In genomic region chr11:109554951-109555350, GRCh38 we compare ENCODE assay signal across 26 cellular contexts.
DNase-seq lines count a peak whose midpoint lies in the region; FAIRE-seq and TF ChIP-seq lines count a peak whose summit lies in the region.
"Had no signal": no experiment of that assay in that cellular context is flagged by ENCODE, and none has a peak within 500 bp of the region (broad histone marks: within the 10 kb centered on the region; RNA-seq: fewer than 3 reads in every experiment).

No MANE protein-coding gene starts in this region.

- H3K4me3 ChIP-seq in bronchial epithelial cell (ENCODE audit: low read depth, low read length) = no peak overlapping the region
- H3K4me3 ChIP-seq in fibroblast of villous mesenchyme (ENCODE audit: low read depth, low read length) = no peak overlapping the region
- H3K4me3 ChIP-seq: BLaER1 had no signal

- no peak for TF ChIP-seq CTCF in bronchial epithelial cell (IDR thresholded peaks at IDR 0.05; ENCODE audit: insufficient read depth, low read length, severe bottlenecking)
- TF ChIP-seq CTCF in fibroblast of villous mesenchyme (IDR thresholded peaks at IDR 0.05; ENCODE audit: insufficient read depth, low read depth, low read length) = no peak
- no peak for TF ChIP-seq CTCF in GM10248 (IDR thresholded peaks at IDR 0.05; ENCODE audit: control extremely low read depth, extremely low read depth, low read depth, missing control alignments)

- no peaks in the 10 kb centered on the region for H3K36me3 ChIP-seq in bronchial epithelial cell (ENCODE audit: control insufficient read depth, insufficient read depth, low read length)
- H3K36me3 ChIP-seq: BE2C, BLaER1 had no signal

- peak; percentile 58 for DNase-seq in NCI-H226
- peak; percentile 15 for DNase-seq in bronchial epithelial cell (ENCODE audit: low read depth)
- DNase-seq in fibroblast of villous mesenchyme (ENCODE audit: low read depth) = peak; percentile 20
- no peak for DNase-seq in SKM-1 treated with dmso at 0.1 percent for 144 hours (lab: John Stamatoyannopoulos, UW; ENCODE audit: unreplicated experiment)
- no peak for DNase-seq in GM10248 (ENCODE audit: extremely low spot score)
- no peak for DNase-seq in stimulated activated CD4-positive, alpha-beta T cell treated with anti-CD3 and anti-CD28 coated beads, Interleukin-15, amount 100 ng/mL, for 24 hours
- no peak for DNase-seq in occipital lobe (lab: John Stamatoyannopoulos, UW)
- DNase-seq: 8988T; ACHN; BE2C; C1 segment of cervical spinal cord; CD4-positive, alpha-beta memory T cell; CD4-positive, CD25-positive, alpha-beta regulatory T cell; CD8-positive, alpha-beta memory T cell; COR-L47; DMS 273 treated with DMSO at 0.1 percent for 48 hours; DMS153; DMS53; DMS79; DND-41; EL; GDM1 had no signal

- FAIRE-seq in bronchial epithelial cell (lab: Jason Lieb, UNC) = no peak
- FAIRE-seq: A204.1, GM12891, GM19239 had no signal

- POLR2A ChIA-PET in GM10248 (lab: Yijun Ruan, JAX) = no interaction called here

- CTCF ChIA-PET in GM10248 (lab: Yijun Ruan, JAX) = no interaction called here

- H3K27me3 ChIP-seq in bronchial epithelial cell (ENCODE audit: control insufficient read depth, insufficient read depth, low read length) = no peaks in the 10 kb centered on the region
- H3K27me3 ChIP-seq: BE2C, BLaER1 had no signal

Comparison
In these comparisons a context has a peak if more than half of its experiments do, and no peak if none do; other contexts are left out.
1. DNase-seq: peak in NCI-H226 (single experiment), bronchial epithelial cell (single experiment) and fibroblast of villous mesenchyme (single experiment); none in SKM-1 treated with dmso at 0.1 percent for 144 hours (single experiment), GM10248 (single experiment), stimulated activated CD4-positive, alpha-beta T cell treated with anti-CD3 and anti-CD28 coated beads, Interleukin-15, amount 100 ng/mL, for 24 hours (single experiment) and occipital lobe (single experiment).